ENCODE assay signal across 11 cellular contexts in the genomic region with DNA sequence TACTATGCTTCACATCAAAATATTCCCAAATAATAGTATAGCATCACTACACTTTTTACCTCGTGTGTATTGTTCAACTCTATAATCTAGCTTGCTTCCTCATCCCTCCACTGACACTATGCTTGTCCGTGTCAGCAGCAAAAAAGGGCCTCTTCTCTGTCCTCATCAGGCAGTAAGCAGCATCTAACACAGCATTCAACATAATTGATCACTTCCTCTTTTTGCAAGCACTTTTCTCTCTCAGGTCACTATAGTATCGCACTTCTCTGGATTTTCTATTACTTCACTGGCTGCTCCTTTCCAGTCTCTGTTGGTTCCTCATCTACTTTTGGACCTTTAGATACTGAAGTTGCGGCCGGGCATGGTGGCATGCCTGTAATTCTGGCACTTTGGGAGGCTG.
A peak's percentile ranks its signal among the peaks of the same experiment; 100 is the strongest.
DNase-seq lines count a peak whose midpoint lies in the region; ATAC-seq, FAIRE-seq and TF ChIP-seq lines count a peak whose summit lies in the region.
"Had no signal": no experiment of that assay in that cellular context is flagged by ENCODE, and none has a peak within 500 bp of the region (broad histone marks: within the 10 kb centered on the region; RNA-seq: fewer than 3 reads in every experiment).

No MANE protein-coding gene starts in this region.

- no peaks in the 10 kb centered on the region for H3K27me3 ChIP-seq in right cardiac atrium (ENCODE audit: control insufficient read depth, insufficient read depth)
- H3K27me3 ChIP-seq: ovary had no signal

- ATAC-seq in GM19463 (IDR thresholded peaks at IDR 0.05; ENCODE audit: unreplicated experiment) (peak; percentile 90), HG03025 (IDR thresholded peaks at IDR 0.05; ENCODE audit: low FRiP score, unreplicated experiment) (peak; percentile 100), right cardiac atrium (no peak)
- ATAC-seq: activated CD4-positive, alpha-beta T cell treated with anti-CD3 and anti-CD28 coated beads for 36 hours had no signal

- TF ChIP-seq POLR2A in GM12892 (IDR thresholded peaks at IDR 0.05; ENCODE audit: low read depth, low read length): no peak
- TF ChIP-seq POLR2A in NB4 (IDR thresholded peaks at IDR 0.05; ENCODE audit: extremely low read depth, insufficient read length): no peak

- no peak for TF ChIP-seq CTCF in NB4 (IDR thresholded peaks at IDR 0.05; ENCODE audit: low read depth, low read length)

- peak; percentile 4 for DNase-seq in GM12892 (ENCODE audit: insufficient read length)
- DNase-seq in NB4 (ENCODE audit: low read depth): peak; percentile 53
- no peak for DNase-seq in right cardiac atrium
- no peak for DNase-seq in NCI-H2081 (lab: John Stamatoyannopoulos, UW)
- DNase-seq in NCI-H1694 (lab: John Stamatoyannopoulos, UW): no peak
- no peak for DNase-seq in hepatic stellate cell (ENCODE audit: low spot score)
- DNase-seq: activated CD4-positive, alpha-beta T cell treated with anti-CD3 and anti-CD28 coated beads for 36 hours; ovary had no signal

- WGBS in right cardiac atrium: 73% methylated on average over 5 of the region's 5 CpGs

- H3K27ac ChIP-seq in right cardiac atrium (ENCODE audit: low read length): no peak overlapping the region
- H3K27ac ChIP-seq: ovary had no signal

- H3K4me3 ChIP-seq in NB4 (ENCODE audit: low read depth, low read length) (no peak overlapping the region), right cardiac atrium (ENCODE audit: low read length) (no peak overlapping the region)
- H3K4me3 ChIP-seq: ovary had no signal

- intact Hi-C loops in right cardiac atrium (cut with DNase I): no loop called here

- H3K9me3 ChIP-seq in right cardiac atrium (ENCODE audit: control insufficient read depth, low read length): no peaks in the 10 kb centered on the region
- H3K9me3 ChIP-seq: ovary had no signal

- peak; percentile 78 for FAIRE-seq in GM12892 (lab: Jason Lieb, UNC)
- FAIRE-seq: keratinocyte had no signal

- H3K4me1 ChIP-seq in right cardiac atrium (ENCODE audit: control insufficient read depth, insufficient read depth, low read length): no peaks in the 10 kb centered on the region

Comparison
In these comparisons a context has a peak if more than half of its experiments do, and no peak if none do; other contexts are left out.
1. DNase-seq: peak in GM12892 (single experiment) and NB4 (single experiment); none in right cardiac atrium (0 of 3), NCI-H2081 (0 of 2), NCI-H1694 (single experiment) and hepatic stellate cell (single experiment).
2. ATAC-seq: peak in GM19463 (single experiment) and HG03025 (single experiment); none in right cardiac atrium (0 of 2).